8 cellular contexts compared by ENCODE assay signal in genomic region chr6:122399348-122400120, GRCh38. TPM values are rescaled to one million over a fixed set of nuclear protein-coding genes. Genes with fewer than 3 reads are reported as not detected.
DNase-seq lines count a peak whose midpoint lies in the region; ATAC-seq and TF ChIP-seq lines count a peak whose summit lies in the region.

TSS of gene HSF2 (plus strand) at chr6:122399652. CDS start at chr6:122399738, 86 bp downstream.

- CTCF ChIA-PET in mammary epithelial cell (lab: Charles Lee; ENCODE audit: low non-redundant PET) = interaction anchor here (1.4 kb wide), 1 partner anchor 131 kb away, joined by 3 read pairs; no protein-coding TSS in a partner anchor

- TF ChIP-seq CTCF in VCaP (conservative IDR thresholded peaks at IDR 0.05) (peak; percentile 29), mammary epithelial cell (conservative IDR thresholded peaks at IDR 0.05 in 1 of 2, IDR thresholded peaks at IDR 0.05 in 1 of 2; ENCODE audit: extremely low read depth in 1 of 2, insufficient read depth in 1 of 2, low read depth in 1 of 2, low read length in 2 of 2) (peak in 1 of 2 donors; percentile 32), smooth muscle cell (IDR thresholded peaks at IDR 0.05; ENCODE audit: borderline replicate concordance, insufficient read depth, poor library complexity, severe bottlenecking) (peak; percentile 22)

- ATAC-seq in GM18868 (IDR thresholded peaks at IDR 0.05; ENCODE audit: unreplicated experiment) = peak; percentile 98
- peak; percentile 99 for ATAC-seq in HG03108 (IDR thresholded peaks at IDR 0.05; ENCODE audit: unreplicated experiment)

- H3K4me2 ChIP-seq in mammary epithelial cell (ENCODE audit: insufficient read depth, low read depth, low read length) (peak within 1 kb of the TSS; percentile 72), smooth muscle cell (peak within 1 kb of the TSS; percentile 94)

- peak within 1 kb of the TSS; percentile 99 for H2AFZ ChIP-seq in ACC112 (ENCODE audit: low read length, unreplicated experiment)
- H2AFZ ChIP-seq in mammary epithelial cell (ENCODE audit: low read depth, low read length) = peak within 1 kb of the TSS; percentile 100
- H2AFZ ChIP-seq in smooth muscle cell (ENCODE audit: low read depth) = peak within 1 kb of the TSS; percentile 99

- under 1% methylated on average over 27 of the region's 82 CpGs for WGBS in mammary epithelial cell (ENCODE audit: low coverage, missing lambda C conversion rate)
- under 1% methylated on average over 52 of the region's 82 CpGs for WGBS in smooth muscle cell (ENCODE audit: low lambda C conversion rate)

- H3K79me2 ChIP-seq in ACC112 (ENCODE audit: control insufficient read depth, insufficient read depth, low read length, unreplicated experiment) (peaks cover 43% of the 10 kb centered on the region), mammary epithelial cell (ENCODE audit: insufficient read depth, low read length) (peaks cover 46% of the 10 kb centered on the region), smooth muscle cell (ENCODE audit: low read depth) (peaks cover 49% of the 10 kb centered on the region)

- dilution Hi-C loops in mammary epithelial cell (cut with HindIII; ENCODE audit: low sequenced_read_pairs) = no loop called here

- H3K27me3 ChIP-seq in ACC112 (ENCODE audit: insufficient read depth, low read length) = no peaks in the 10 kb centered on the region
- H3K27me3 ChIP-seq in mammary epithelial cell (ENCODE audit: insufficient read depth, low read length) = no peaks in the 10 kb centered on the region
- no peaks in the 10 kb centered on the region for H3K27me3 ChIP-seq in smooth muscle cell (ENCODE audit: low read depth)

- peaks cover 17% of the 10 kb centered on the region for H3K4me1 ChIP-seq in ACC112 (ENCODE audit: control insufficient read depth, insufficient read depth, low read length, unreplicated experiment)
- H3K4me1 ChIP-seq in mammary epithelial cell (ENCODE audit: insufficient read depth, low read length) = peaks cover 14% of the 10 kb centered on the region
- peaks cover 16% of the 10 kb centered on the region for H3K4me1 ChIP-seq in smooth muscle cell (ENCODE audit: low read depth)

- H3K36me3 ChIP-seq in ACC112 (ENCODE audit: insufficient read depth, low read length) (no peaks in the 10 kb centered on the region), mammary epithelial cell (ENCODE audit: insufficient read depth, low read length) (no peaks in the 10 kb centered on the region), smooth muscle cell (ENCODE audit: low read depth) (no peaks in the 10 kb centered on the region)

- H3F3A ChIP-seq in smooth muscle cell (ENCODE audit: low read depth) = peaks cover 6% of the 10 kb centered on the region

- H3K9ac ChIP-seq in mammary epithelial cell (ENCODE audit: insufficient read depth, low read length) (peak within 1 kb of the TSS; percentile 95), smooth muscle cell (ENCODE audit: low read depth) (peak within 1 kb of the TSS; percentile 95)

- in situ Hi-C loops in mammary epithelial cell (cut with MboI; ENCODE audit: low sequenced_read_pairs in 2 of 2) = loop anchor here in 1 of 2 donors (10.0 kb wide), 1 partner anchor 65 kb away; no protein-coding TSS in a partner anchor

- intact Hi-C loops in mammary epithelial cell (cut with micrococcal nuclease) = loop anchor here (1.0 kb wide), 1 partner anchor 72 kb away; the partner anchor contains the start of gene SERINC1

- peak; percentile 94 for DNase-seq in NCI-H2196 (lab: John Stamatoyannopoulos, UW; ENCODE audit: unreplicated experiment)
- peak; percentile 98 for DNase-seq in mammary epithelial cell
- DNase-seq in iPS-NIHi11 (ENCODE audit: low spot score) = peak; percentile 97
- DNase-seq in smooth muscle cell (lab: John Stamatoyannopoulos, UW; ENCODE audit: unreplicated experiment) = peak; percentile 88

- no peaks in the 10 kb centered on the region for H3K9me3 ChIP-seq in mammary epithelial cell (replicated peaks; ENCODE audit: insufficient read depth, low read length)
- no peaks in the 10 kb centered on the region for H3K9me3 ChIP-seq in smooth muscle cell (replicated peaks; ENCODE audit: low read depth)

- TSS peak; percentile 33 for BruUV-seq in mammary epithelial cell (replicated peaks; lab: Mats Ljungman, UMichigan)

- H4K20me1 ChIP-seq in mammary epithelial cell (ENCODE audit: insufficient read depth, low read length) (no peaks in the 10 kb centered on the region), smooth muscle cell (ENCODE audit: low read depth) (peaks cover 42% of the 10 kb centered on the region)

- H3K4me3 ChIP-seq in ACC112 (ENCODE audit: low read depth, low read length) (peak within 1 kb of the TSS; percentile 96), mammary epithelial cell (replicated peaks in 1 of 3; ENCODE audit: insufficient read depth in 1 of 3, low read depth in 2 of 3, low read length in 3 of 3) (peak within 1 kb of the TSS; percentile 62 to 98 (median 93)), smooth muscle cell (peak within 1 kb of the TSS; percentile 91)

- peak within 1 kb of the TSS; percentile 71 for H3K27ac ChIP-seq in ACC112 (ENCODE audit: low read depth, low read length)
- H3K27ac ChIP-seq in VCaP = peak within 1 kb of the TSS; percentile 83
- peak within 1 kb of the TSS; percentile 89 for H3K27ac ChIP-seq in mammary epithelial cell (ENCODE audit: insufficient read depth, low read depth, low read length)
- peak within 1 kb of the TSS; percentile 73 for H3K27ac ChIP-seq in smooth muscle cell (ENCODE audit: low read depth)

RNA-seq across cellular contexts. Expression of gene HSF2, which starts in this region (rescaled TPM):
- 10 to 100 TPM in 1 of 2 donors, 1 to 10 TPM in 1; 8.0 to 10.7 TPM for total RNA-seq in mammary epithelial cell
- polyA plus RNA-seq in mammary epithelial cell = 10.4 TPM
- polyA minus RNA-seq in mammary epithelial cell = 14.1 TPM
- total RNA-seq in smooth muscle cell = 39.5 and 48.6 TPM in 2 replicates
- polyA plus RNA-seq in smooth muscle cell = 12.1 and 12.2 TPM in 2 replicates

Comparison
In these comparisons a context has a peak if more than half of its experiments do, and no peak if none do; other contexts are left out.
1. Peak in every context shown above with its lines: DNase-seq, ATAC-seq, H3K4me3 ChIP-seq and H3K27ac ChIP-seq.